8 cellular contexts compared by ENCODE assay signal in genomic region chr7:45203947-45204445, GRCh38. TPM values are rescaled to one million over a fixed set of nuclear protein-coding genes. Genes with fewer than 3 reads are reported as not detected.
DNase-seq lines count a peak whose midpoint lies in the region; ATAC-seq and TF ChIP-seq lines count a peak whose summit lies in the region.

No MANE protein-coding gene starts in this region.

- ATAC-seq in GM19328 (IDR thresholded peaks at IDR 0.05; ENCODE audit: unreplicated experiment) (peak; percentile 58), HG03558 (IDR thresholded peaks at IDR 0.05; ENCODE audit: extremely low read depth, unreplicated experiment) (peak; percentile 62)

- intact Hi-C loops in dorsolateral prefrontal cortex (cut with DNase I), result no loop called here

- DNase-seq in AG09309 (ENCODE audit: low read depth) (peak; percentile 42), dorsolateral prefrontal cortex (peak in 1 of 10 donors; percentile 7), stromal cell of bone marrow (ENCODE audit: low read depth) (peak; percentile 54), NCI-H748 (lab: John Stamatoyannopoulos, UW; ENCODE audit: unreplicated experiment) (no peak), NCI-H187 (lab: John Stamatoyannopoulos, UW) (no peak)
- DNase-seq in activated CD4-positive, alpha-beta T cell treated with anti-CD3 and anti-CD28 coated beads for 4 hours, result no peak

- H3K27ac ChIP-seq in dorsolateral prefrontal cortex, result peak overlapping the region in 37 of 59 donors; percentile 8 to 73 (median 55)

- no peak for TF ChIP-seq CTCF in AG09309 (IDR thresholded peaks at IDR 0.05; ENCODE audit: control insufficient read depth, insufficient read depth, low read depth, low read length, missing control alignments)
- TF ChIP-seq CTCF in dorsolateral prefrontal cortex (IDR thresholded peaks at IDR 0.05 in 54 of 56, conservative IDR thresholded peaks at IDR 0.05 in 2 of 56; ENCODE audit: low read depth in 1 of 56, partially characterized antibody in 56 of 56), result no peak

- H3K4me3 ChIP-seq in AG09309 (ENCODE audit: control insufficient read depth, low read depth, low read length) (peak overlapping the region; percentile 23), dorsolateral prefrontal cortex (peak overlapping the region in 1 of 59 donors; percentile 38)

- H3K27me3 ChIP-seq in dorsolateral prefrontal cortex, result no peaks in the 10 kb centered on the region

RNA-seq across cellular contexts. Expression of gene RAMP3, which starts 46.4 kb away (rescaled TPM):
- total RNA-seq in dorsolateral prefrontal cortex, result 10 to 100 TPM in 71 of 120 experiments, 1 to 10 TPM in 49; 2.2 to 25.9 (median 10.8) TPM

Comparison
In these comparisons a context has a peak if more than half of its experiments do, and no peak if none do; other contexts are left out.
1. DNase-seq: peak in AG09309 (single experiment) and stromal cell of bone marrow (single experiment); none in NCI-H748 (single experiment), NCI-H187 (0 of 2) and activated CD4-positive, alpha-beta T cell treated with anti-CD3 and anti-CD28 coated beads for 4 hours (0 of 2).